In genomic region chr5:96663608-96664007, GRCh38 we compare ENCODE assay signal across 8 cellular contexts. TPM values are rescaled to one million over a fixed set of nuclear protein-coding genes. Genes with fewer than 3 reads are reported as not detected.
A peak's percentile ranks its signal among the peaks of the same experiment; 100 is the strongest.
DNase-seq lines count a peak whose midpoint lies in the region; ATAC-seq and TF ChIP-seq lines count a peak whose summit lies in the region.

No MANE protein-coding gene starts in this region.

- H3K4me3 Mint-ChIP-seq in activated CD4-positive, alpha-beta T cell treated with anti-CD3 and anti-CD28 coated beads, Interleukin-2, amount 10 ng/mL, durations not matched to agents 24 days and 14 days, result peak overlapping the region; percentile 99

- intact Hi-C loops in activated CD4-positive, alpha-beta T cell treated with anti-CD3 and anti-CD28 coated beads, Interleukin-2, amount 10 ng/mL, durations not matched to agents 24 days and 14 days (cut with micrococcal nuclease), result loop anchor here (2.0 to 5.0 kb wide), 6 partner anchors 144 to 946 kb away; partner anchors contain the start of genes ERAP1, ERAP2, GLRX and RIOK2
- intact Hi-C loops in ascending aorta (cut with DNase I), result loop anchor here (1.0 to 5.0 kb wide), 8 partner anchors 39 to 1016 kb away; partner anchors contain the start of genes ELL2, ERAP1, LNPEP and RFESD
- intact Hi-C loops in left lung (cut with DNase I), result no loop called here

- H3K4me1 ChIP-seq in ascending aorta (peaks cover 0 to 13% of the 10 kb centered on the region in 2 donors), left lung (peaks cover 14 to 32% of the 10 kb centered on the region in 2 donors)

- TF ChIP-seq CTCF in ascending aorta (IDR thresholded peaks at IDR 0.05), result no peak
- TF ChIP-seq CTCF in left lung (IDR thresholded peaks at IDR 0.05), result no peak
- no peak for TF ChIP-seq CTCF in omental fat pad (IDR thresholded peaks at IDR 0.05)

- no peak for ATAC-seq in left lung
- ATAC-seq in GM18517 (IDR thresholded peaks at IDR 0.05; ENCODE audit: unreplicated experiment), result no peak
- no peak for ATAC-seq in omental fat pad (ENCODE audit: low FRiP score)

- peaks cover 49% of the 10 kb centered on the region for H3K4me1 Mint-ChIP-seq in activated CD4-positive, alpha-beta T cell treated with anti-CD3 and anti-CD28 coated beads, Interleukin-2, amount 10 ng/mL, durations not matched to agents 24 days and 14 days

- H3K4me3 ChIP-seq in ascending aorta (peak overlapping the region; percentile 81 to 87), left lung (peak overlapping the region; percentile 83 to 89)

- no peak for DNase-seq in activated CD4-positive, alpha-beta T cell treated with anti-CD3 and anti-CD28 coated beads, Interleukin-2, amount 10 ng/mL, durations not matched to agents 24 days and 14 days
- DNase-seq in activated CD4-positive, alpha-beta T cell treated with anti-CD3 and anti-CD28 coated beads, Interleukin-2, amount 50 U/mL, for 4 hours, result no peak
- DNase-seq in ascending aorta (ENCODE audit: low spot score in 2 of 2) (no peak), left lung (no peak), omental fat pad (ENCODE audit: low spot score) (no peak)
- DNase-seq in effector CD4-positive, alpha-beta T cell, result no peak

- H3K27ac ChIP-seq in ascending aorta, result peak overlapping the region; percentile 95
- H3K27ac ChIP-seq in left lung, result peak overlapping the region; percentile 97 to 99
- H3K27ac ChIP-seq in temporal lobe (ENCODE audit: low read depth, low read length), result peak overlapping the region; percentile 72

- H3K9me3 Mint-ChIP-seq in activated CD4-positive, alpha-beta T cell treated with anti-CD3 and anti-CD28 coated beads, Interleukin-2, amount 10 ng/mL, durations not matched to agents 24 days and 14 days, result no peaks in the 10 kb centered on the region

- H3K9me3 ChIP-seq in ascending aorta (no peaks in the 10 kb centered on the region), left lung (no peaks in the 10 kb centered on the region)

- H3K36me3 ChIP-seq in ascending aorta (no peaks in the 10 kb centered on the region), left lung (no peaks in the 10 kb centered on the region)

- H3K27ac Mint-ChIP-seq in activated CD4-positive, alpha-beta T cell treated with anti-CD3 and anti-CD28 coated beads, Interleukin-2, amount 10 ng/mL, durations not matched to agents 24 days and 14 days, result no peak overlapping the region

- H3K36me3 Mint-ChIP-seq in activated CD4-positive, alpha-beta T cell treated with anti-CD3 and anti-CD28 coated beads, Interleukin-2, amount 10 ng/mL, durations not matched to agents 24 days and 14 days (ENCODE audit: low read depth), result no peaks in the 10 kb centered on the region

- H3K27me3 Mint-ChIP-seq in activated CD4-positive, alpha-beta T cell treated with anti-CD3 and anti-CD28 coated beads, Interleukin-2, amount 10 ng/mL, durations not matched to agents 24 days and 14 days, result peaks cover 8% of the 10 kb centered on the region

- no peaks in the 10 kb centered on the region for H3K27me3 ChIP-seq in ascending aorta
- H3K27me3 ChIP-seq in left lung, result no peaks in the 10 kb centered on the region

RNA-seq across cellular contexts. Expression of gene CAST, which starts 1.4 kb away (rescaled TPM):
- 99.3 and 104 TPM in 2 replicates for total RNA-seq in activated CD4-positive, alpha-beta T cell treated with anti-CD3 and anti-CD28 coated beads, Interleukin-2, amount 10 ng/mL, durations not matched to agents 24 days and 14 days
- total RNA-seq in ascending aorta (266 TPM), left lung (100 to 1,000 TPM; 232 to 264 TPM), temporal lobe (10.1 TPM), omental fat pad (100 to 1,000 TPM; 224 to 362 (median 285) TPM)

Comparison
In these comparisons a context has a peak if more than half of its experiments do, and no peak if none do; other contexts are left out.
1. intact Hi-C loops: an anchor here in activated CD4-positive, alpha-beta T cell treated with anti-CD3 and anti-CD28 coated beads, Interleukin-2, amount 10 ng/mL, durations not matched to agents 24 days and 14 days (2.0 to 5.0 kb wide) and ascending aorta (1.0 to 5.0 kb wide); none called in left lung.